Comparison of ENCODE assay signal across 38 cellular contexts in the genomic region with DNA sequence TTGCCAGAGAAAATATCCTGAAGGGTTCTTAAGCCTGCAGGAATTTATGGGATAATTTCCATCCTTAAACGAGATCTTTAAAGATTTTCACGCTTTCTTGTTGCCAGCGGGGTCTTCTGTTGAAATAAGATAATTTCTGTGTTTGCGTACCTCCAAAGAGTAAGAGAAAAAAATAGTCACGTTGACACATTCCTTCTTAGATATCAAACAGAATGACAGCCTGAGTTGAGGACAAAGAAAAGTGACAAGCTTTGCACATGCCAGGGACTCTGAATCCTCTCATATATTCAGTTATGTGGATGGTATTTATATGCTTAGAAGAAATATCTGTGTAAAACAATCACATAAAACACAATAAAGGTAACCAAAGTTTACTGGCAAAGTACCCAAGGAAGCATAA.
"Had no signal": no experiment of that assay in that cellular context is flagged by ENCODE, and none has a peak within 500 bp of the region (broad histone marks: within the 10 kb centered on the region; RNA-seq: fewer than 3 reads in every experiment).

No MANE protein-coding gene starts in this region.

- H3K27ac Mint-ChIP-seq: activated naive CD4-positive, alpha-beta T cell treated with anti-CD3 and anti-CD28 coated beads for 36 hours; activated naive CD4-positive, alpha-beta T cell treated with anti-CD3 and anti-CD28 coated beads, Interleukin-2, amount 10 ng/mL, durations not matched to agents 7 days and 5 days; activated naive CD4-positive, alpha-beta T cell treated with anti-CD3 and anti-CD28 coated beads, Interleukin-2, amount 50 U/mL, for 24 hours; activated naive CD4-positive, alpha-beta T cell treated with anti-CD3 and anti-CD28 coated beads, Interleukin-2, amount 50 U/mL, for 72 hours; activated naive CD8-positive, alpha-beta T cell; activated naive CD8-positive, alpha-beta T cell treated with anti-CD3 and anti-CD28 coated beads for 36 hours; activated naive CD8-positive, alpha-beta T cell treated with anti-CD3 and anti-CD28 coated beads, Interleukin-2, amount 10 ng/mL, durations not matched to agents 7 days and 5 days; activated naive CD8-positive, alpha-beta T cell treated with anti-CD3 and anti-CD28 coated beads, Interleukin-2, amount 50 U/mL, for 24 hours; activated T-cell treated with anti-CD3 and anti-CD28 coated beads, Interleukin-2, amount 50 U/mL, for 24 hours; activated T-cell treated with anti-CD3 and anti-CD28 coated beads, Interleukin-2, amount 50 U/mL, for 72 hours; activated T-helper 1 cell treated with anti-CD3 and anti-CD28 coated beads, Interleukin-12 subunit alpha, Interleukin-12 subunit beta, Interleukin-2, Interleukin-4 antibody, amounts not matched to agents 30 ng/mL and 10 ng/mL and 1 ng/mL, durations not matched to agents 14 hours and 24 hours and 36 hours; activated T-helper 17 cell treated with anti-CD3 and anti-CD28 coated beads, Interleukin-2, amount 50 U/mL, for 72 hours; activated T-helper 2 cell treated with anti-CD3 and anti-CD28 coated beads, Interferon-gamma antibody, Interleukin-2, Interleukin-4, amounts not matched to agents 10 μg/mL and 5 μg/mL and 100 μg/mL, durations not matched to agents 14 hours and 24 hours and 36 hours had no signal

- H3K4me3 Mint-ChIP-seq: activated naive CD4-positive, alpha-beta T cell treated with anti-CD3 and anti-CD28 coated beads for 36 hours; activated naive CD4-positive, alpha-beta T cell treated with anti-CD3 and anti-CD28 coated beads, Interleukin-2, amount 10 ng/mL, durations not matched to agents 7 days and 5 days; activated naive CD4-positive, alpha-beta T cell treated with anti-CD3 and anti-CD28 coated beads, Interleukin-2, amount 50 U/mL, for 24 hours; activated naive CD8-positive, alpha-beta T cell; activated naive CD8-positive, alpha-beta T cell treated with anti-CD3 and anti-CD28 coated beads for 36 hours; activated naive CD8-positive, alpha-beta T cell treated with anti-CD3 and anti-CD28 coated beads, Interleukin-2, amount 10 ng/mL, durations not matched to agents 7 days and 5 days; activated naive CD8-positive, alpha-beta T cell treated with anti-CD3 and anti-CD28 coated beads, Interleukin-2, amount 50 U/mL, for 24 hours; activated T-cell treated with anti-CD3 and anti-CD28 coated beads, Interleukin-2, amount 50 U/mL, for 24 hours; activated T-cell treated with anti-CD3 and anti-CD28 coated beads, Interleukin-2, amount 50 U/mL, for 4 hours; activated T-cell treated with anti-CD3 and anti-CD28 coated beads, Interleukin-2, amount 50 U/mL, for 72 hours; activated T-helper 1 cell treated with anti-CD3 and anti-CD28 coated beads, Interleukin-12 subunit alpha, Interleukin-12 subunit beta, Interleukin-2, Interleukin-4 antibody, amounts not matched to agents 30 ng/mL and 10 ng/mL and 1 ng/mL, durations not matched to agents 14 hours and 24 hours and 36 hours; activated T-helper 17 cell treated with anti-CD3 and anti-CD28 coated beads, Interleukin-2, amount 50 U/mL, for 72 hours; brain; central memory CD8-positive, alpha-beta T cell had no signal

- H3K36me3 Mint-ChIP-seq: activated naive CD4-positive, alpha-beta T cell treated with anti-CD3 and anti-CD28 coated beads, Interleukin-2, amount 10 ng/mL, durations not matched to agents 7 days and 5 days; activated naive CD4-positive, alpha-beta T cell treated with anti-CD3 and anti-CD28 coated beads, Interleukin-2, amount 50 U/mL, for 24 hours; activated naive CD4-positive, alpha-beta T cell treated with anti-CD3 and anti-CD28 coated beads, Interleukin-2, amount 50 U/mL, for 72 hours; activated naive CD8-positive, alpha-beta T cell; activated naive CD8-positive, alpha-beta T cell treated with anti-CD3 and anti-CD28 coated beads for 36 hours; activated naive CD8-positive, alpha-beta T cell treated with anti-CD3 and anti-CD28 coated beads, Interleukin-2, amount 10 ng/mL, durations not matched to agents 7 days and 5 days; brain had no signal

- H3K4me1 ChIP-seq: adrenal gland, body of pancreas, breast epithelium had no signal

- DNase-seq: activated effector memory CD4-positive, alpha-beta T cell treated with anti-CD3 and anti-CD28 coated beads, Interleukin-2, amount 50 U/mL, for 16 hours; activated effector memory CD4-positive, alpha-beta T cell treated with Interleukin-2 at 50 U/mL for 16 hours; activated gamma-delta T cell; activated gamma-delta T cell treated with Interleukin-2 at 50 U/mL for 16 hours; activated naive CD4-positive, alpha-beta T cell; activated naive CD4-positive, alpha-beta T cell treated with anti-CD3 and anti-CD28 coated beads for 36 hours; activated naive CD4-positive, alpha-beta T cell treated with anti-CD3 and anti-CD28 coated beads, Interleukin-2, amount 10 ng/mL, durations not matched to agents 7 days and 5 days; activated naive CD4-positive, alpha-beta T cell treated with anti-CD3 and anti-CD28 coated beads, Interleukin-2, amount 50 U/mL, for 16 hours; activated naive CD4-positive, alpha-beta T cell treated with Interleukin-2 at 50 U/mL for 16 hours; activated naive CD8-positive, alpha-beta T cell treated with anti-CD3 and anti-CD28 coated beads for 36 hours; activated naive CD8-positive, alpha-beta T cell treated with anti-CD3 and anti-CD28 coated beads, Interleukin-2, amount 10 ng/mL, durations not matched to agents 7 days and 5 days; activated naive CD8-positive, alpha-beta T cell treated with anti-CD3 and anti-CD28 coated beads, Interleukin-2, amount 50 U/mL, for 24 hours; activated T-cell treated with anti-CD3 and anti-CD28 coated beads for 4 hours; activated T-cell treated with anti-CD3 and anti-CD28 coated beads, Interleukin-2, amount 50 U/mL, for 1 hour; activated T-cell treated with anti-CD3 and anti-CD28 coated beads, Interleukin-2, amount 50 U/mL, for 24 hours; activated T-cell treated with anti-CD3 and anti-CD28 coated beads, Interleukin-2, amount 50 U/mL, for 4 hours; activated T-cell treated with anti-CD3 and anti-CD28 coated beads, Interleukin-2, amount 50 U/mL, for 48 hours; activated T-cell treated with anti-CD3 and anti-CD28 coated beads, Interleukin-2, amount 50 U/mL, for 72 hours; adrenal gland; amniotic stem cell; amygdala; anterior cingulate cortex; aorta; body of pancreas; brain microvascular endothelial cell; caudate nucleus; central memory CD4-positive, alpha-beta T cell; cerebellar nuclear complex had no signal

- H3K4me3 ChIP-seq: adrenal gland, body of pancreas, breast epithelium, cardiac muscle cell had no signal

- H3K4me1 Mint-ChIP-seq: activated naive CD4-positive, alpha-beta T cell treated with anti-CD3 and anti-CD28 coated beads, Interleukin-2, amount 10 ng/mL, durations not matched to agents 7 days and 5 days; activated naive CD4-positive, alpha-beta T cell treated with anti-CD3 and anti-CD28 coated beads, Interleukin-2, amount 50 U/mL, for 24 hours; activated naive CD8-positive, alpha-beta T cell treated with anti-CD3 and anti-CD28 coated beads for 36 hours; activated naive CD8-positive, alpha-beta T cell treated with anti-CD3 and anti-CD28 coated beads, Interleukin-2, amount 10 ng/mL, durations not matched to agents 7 days and 5 days; activated naive CD8-positive, alpha-beta T cell treated with anti-CD3 and anti-CD28 coated beads, Interleukin-2, amount 50 U/mL, for 24 hours; activated T-helper 17 cell treated with anti-CD3 and anti-CD28 coated beads, Interleukin-2, amount 50 U/mL, for 72 hours; central memory CD8-positive, alpha-beta T cell had no signal

- H3K9me3 Mint-ChIP-seq: activated naive CD4-positive, alpha-beta T cell treated with anti-CD3 and anti-CD28 coated beads for 36 hours; activated naive CD4-positive, alpha-beta T cell treated with anti-CD3 and anti-CD28 coated beads, Interleukin-2, amount 10 ng/mL, durations not matched to agents 7 days and 5 days; activated naive CD4-positive, alpha-beta T cell treated with anti-CD3 and anti-CD28 coated beads, Interleukin-2, amount 50 U/mL, for 24 hours; activated naive CD4-positive, alpha-beta T cell treated with anti-CD3 and anti-CD28 coated beads, Interleukin-2, amount 50 U/mL, for 72 hours; activated naive CD8-positive, alpha-beta T cell treated with anti-CD3 and anti-CD28 coated beads for 36 hours; activated naive CD8-positive, alpha-beta T cell treated with anti-CD3 and anti-CD28 coated beads, Interleukin-2, amount 10 ng/mL, durations not matched to agents 7 days and 5 days; activated naive CD8-positive, alpha-beta T cell treated with anti-CD3 and anti-CD28 coated beads, Interleukin-2, amount 50 U/mL, for 24 hours; activated T-cell treated with anti-CD3 and anti-CD28 coated beads, Interleukin-2, amount 50 U/mL, for 24 hours; activated T-cell treated with anti-CD3 and anti-CD28 coated beads, Interleukin-2, amount 50 U/mL, for 4 hours; activated T-cell treated with anti-CD3 and anti-CD28 coated beads, Interleukin-2, amount 50 U/mL, for 72 hours; activated T-helper 1 cell treated with anti-CD3 and anti-CD28 coated beads, Interleukin-12 subunit alpha, Interleukin-12 subunit beta, Interleukin-2, Interleukin-4 antibody, amounts not matched to agents 30 ng/mL and 10 ng/mL and 1 ng/mL, durations not matched to agents 14 hours and 24 hours and 36 hours; activated T-helper 17 cell treated with anti-CD3 and anti-CD28 coated beads, Interleukin-2, amount 50 U/mL, for 72 hours; activated T-helper 2 cell treated with anti-CD3 and anti-CD28 coated beads, Interferon-gamma antibody, Interleukin-2, Interleukin-4, amounts not matched to agents 10 μg/mL and 5 μg/mL and 100 μg/mL, durations not matched to agents 14 hours and 24 hours and 36 hours; brain; central memory CD8-positive, alpha-beta T cell had no signal

- H3K27me3 Mint-ChIP-seq: activated naive CD4-positive, alpha-beta T cell treated with anti-CD3 and anti-CD28 coated beads, Interleukin-2, amount 10 ng/mL, durations not matched to agents 7 days and 5 days; brain had no signal

- ATAC-seq: activated naive CD4-positive, alpha-beta T cell treated with anti-CD3 and anti-CD28 coated beads, Interleukin-2, amount 50 U/mL, for 72 hours; activated naive CD8-positive, alpha-beta T cell treated with anti-CD3 and anti-CD28 coated beads, Interleukin-2, amount 50 U/mL, for 24 hours; activated T-cell treated with anti-CD3 and anti-CD28 coated beads, Interleukin-2, amount 50 U/mL, for 4 hours; activated T-cell treated with anti-CD3 and anti-CD28 coated beads, Interleukin-2, amount 50 U/mL, for 72 hours; activated T-helper 17 cell treated with anti-CD3 and anti-CD28 coated beads, Interleukin-2, amount 50 U/mL, for 72 hours; body of pancreas had no signal

- H3K27me3 ChIP-seq: adrenal gland, brain microvascular endothelial cell, breast epithelium, cardiac muscle cell had no signal

- H3K27ac ChIP-seq: adrenal gland, body of pancreas, brain microvascular endothelial cell, breast epithelium, cardiac muscle cell had no signal

- H3K9me3 ChIP-seq: adrenal gland, body of pancreas, breast epithelium had no signal

- H3K36me3 ChIP-seq: adrenal gland, brain microvascular endothelial cell, breast epithelium, cardiac muscle cell had no signal
